Comparison of ENCODE assay signal across 9 cellular contexts in the genomic region with DNA sequence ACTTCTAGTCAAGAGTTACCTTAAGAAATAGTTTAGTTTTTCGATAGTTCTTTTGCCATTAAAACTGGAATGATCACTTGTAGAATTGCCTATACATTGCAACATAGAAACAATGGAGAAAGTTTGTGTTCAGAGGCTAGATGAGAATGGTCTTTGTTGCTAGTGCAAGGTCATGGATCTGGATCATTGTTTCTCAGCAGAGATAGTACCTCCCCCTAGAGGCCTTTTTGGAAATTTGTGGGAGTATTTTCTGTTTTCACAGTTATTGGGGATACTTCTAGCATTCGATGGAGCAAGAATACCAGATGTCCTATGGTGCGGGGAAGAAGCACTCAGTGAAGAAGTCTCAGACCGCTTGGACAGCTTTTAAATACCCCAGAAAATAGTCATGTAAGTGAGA.
DNase-seq lines count a peak whose midpoint lies in the region; ATAC-seq and TF ChIP-seq lines count a peak whose summit lies in the region.
"Had no signal": no experiment of that assay in that cellular context is flagged by ENCODE, and none has a peak within 500 bp of the region (broad histone marks: within the 10 kb centered on the region; RNA-seq: fewer than 3 reads in every experiment).

No MANE protein-coding gene starts in this region.

- CTCF ChIA-PET in GM10248 (lab: Yijun Ruan, JAX), result interaction anchor here (0.9 kb wide), 2 partner anchors 11 to 14 kb away, joined by 3 to 4 read pairs; no protein-coding TSS in a partner anchor
- CTCF ChIA-PET in CD8-positive, alpha-beta memory T cell (lab: Charles Lee), result no interaction called here

- no peaks in the 10 kb centered on the region for H3K4me1 Mint-ChIP-seq in neural progenitor cell
- H3K4me1 Mint-ChIP-seq in CD8-positive, alpha-beta memory T cell, result no peaks in the 10 kb centered on the region
- H3K4me1 Mint-ChIP-seq: naive B cell had no signal

- H3K9me3 ChIP-seq in neural progenitor cell (ENCODE audit: low read depth), result no peaks in the 10 kb centered on the region
- no peaks in the 10 kb centered on the region for H3K9me3 ChIP-seq in CD8-positive, alpha-beta memory T cell (ENCODE audit: low read length)

- DNase-seq in GM10248 (ENCODE audit: extremely low spot score) (no peak), MV-4-11 (lab: John Stamatoyannopoulos, UW) (peak; percentile 10), dorsolateral prefrontal cortex (no peak), neural progenitor cell (ENCODE audit: low spot score) (no peak), GM19238 (ENCODE audit: insufficient read length, low spot score) (no peak), posterior vena cava (ENCODE audit: low spot score) (no peak)
- no peak for DNase-seq in CD8-positive, alpha-beta memory T cell
- DNase-seq: naive B cell had no signal

- H3K36me3 ChIP-seq in neural progenitor cell, result no peaks in the 10 kb centered on the region
- H3K36me3 ChIP-seq in CD8-positive, alpha-beta memory T cell (ENCODE audit: insufficient read depth, low read length), result no peaks in the 10 kb centered on the region

- TF ChIP-seq CTCF in GM10248 (IDR thresholded peaks at IDR 0.05; ENCODE audit: control extremely low read depth, extremely low read depth, low read depth, missing control alignments) (peak; percentile 34), dorsolateral prefrontal cortex (IDR thresholded peaks at IDR 0.05 in 54 of 56, conservative IDR thresholded peaks at IDR 0.05 in 2 of 56; ENCODE audit: low read depth in 1 of 56, partially characterized antibody in 56 of 56) (peak in 52 of 56 donors; percentile 17 to 62 (median 44)), neural progenitor cell (IDR thresholded peaks at IDR 0.05) (peak; percentile 57)

- no peaks in the 10 kb centered on the region for H3K4me1 ChIP-seq in neural progenitor cell
- H3K4me1 ChIP-seq in CD8-positive, alpha-beta memory T cell (ENCODE audit: insufficient read depth, low read length), result no peaks in the 10 kb centered on the region

- no peaks in the 10 kb centered on the region for H3K36me3 Mint-ChIP-seq in neural progenitor cell
- no peaks in the 10 kb centered on the region for H3K36me3 Mint-ChIP-seq in CD8-positive, alpha-beta memory T cell
- H3K36me3 Mint-ChIP-seq: naive B cell had no signal

- H3K27ac ChIP-seq in dorsolateral prefrontal cortex (no peak overlapping the region), neural progenitor cell (no peak overlapping the region)
- no peak overlapping the region for H3K27ac ChIP-seq in CD8-positive, alpha-beta memory T cell (ENCODE audit: low read depth, low read length)

- H2AFZ ChIP-seq in neural progenitor cell (replicated peaks), result no peak overlapping the region

- H3K4me2 ChIP-seq in neural progenitor cell, result no peak overlapping the region

- no peaks in the 10 kb centered on the region for H3K27me3 Mint-ChIP-seq in neural progenitor cell (ENCODE audit: insufficient read depth, low read depth)
- peaks cover 0 to 2% of the 10 kb centered on the region in 2 donors for H3K27me3 Mint-ChIP-seq in CD8-positive, alpha-beta memory T cell

- H4K20me1 ChIP-seq in neural progenitor cell (ENCODE audit: low read depth), result no peaks in the 10 kb centered on the region

- H3K4me3 Mint-ChIP-seq in neural progenitor cell, result no peak overlapping the region
- H3K4me3 Mint-ChIP-seq in CD8-positive, alpha-beta memory T cell, result no peak overlapping the region
- H3K4me3 Mint-ChIP-seq: naive B cell had no signal

- H3K9me3 Mint-ChIP-seq in neural progenitor cell, result peaks cover 3% of the 10 kb centered on the region
- H3K9me3 Mint-ChIP-seq in CD8-positive, alpha-beta memory T cell, result peaks cover 0 to 7% (median 2%) of the 10 kb centered on the region in 5 donors

- intact Hi-C loops in dorsolateral prefrontal cortex (cut with DNase I) (no loop called here), posterior vena cava (cut with DNase I) (no loop called here)

- POLR2A ChIA-PET in GM10248 (lab: Yijun Ruan, JAX), result no interaction called here
- POLR2A ChIA-PET in CD8-positive, alpha-beta memory T cell (lab: Charles Lee), result no interaction called here

- ATAC-seq in HG02759 (IDR thresholded peaks at IDR 0.05; ENCODE audit: unreplicated experiment), result no peak

- H3K4me3 ChIP-seq in dorsolateral prefrontal cortex (no peak overlapping the region), neural progenitor cell (no peak overlapping the region)
- no peak overlapping the region for H3K4me3 ChIP-seq in CD8-positive, alpha-beta memory T cell (ENCODE audit: low read length)

- no peak overlapping the region for H3K9ac ChIP-seq in neural progenitor cell

- H3K27me3 ChIP-seq in dorsolateral prefrontal cortex (peaks cover 0 to 3% (median 0%) of the 10 kb centered on the region in 45 donors), neural progenitor cell (no peaks in the 10 kb centered on the region)
- no peaks in the 10 kb centered on the region for H3K27me3 ChIP-seq in CD8-positive, alpha-beta memory T cell (ENCODE audit: insufficient read depth, low read length, poor library complexity, severe bottlenecking)

- H3K27ac Mint-ChIP-seq in neural progenitor cell, result no peak overlapping the region
- no peak overlapping the region for H3K27ac Mint-ChIP-seq in CD8-positive, alpha-beta memory T cell
- H3K27ac Mint-ChIP-seq: naive B cell had no signal

- H3F3A ChIP-seq in neural progenitor cell (ENCODE audit: low read depth), result no peaks in the 10 kb centered on the region

- no peaks in the 10 kb centered on the region for H3K79me2 ChIP-seq in neural progenitor cell (ENCODE audit: low read depth)
